In the genomic region with DNA sequence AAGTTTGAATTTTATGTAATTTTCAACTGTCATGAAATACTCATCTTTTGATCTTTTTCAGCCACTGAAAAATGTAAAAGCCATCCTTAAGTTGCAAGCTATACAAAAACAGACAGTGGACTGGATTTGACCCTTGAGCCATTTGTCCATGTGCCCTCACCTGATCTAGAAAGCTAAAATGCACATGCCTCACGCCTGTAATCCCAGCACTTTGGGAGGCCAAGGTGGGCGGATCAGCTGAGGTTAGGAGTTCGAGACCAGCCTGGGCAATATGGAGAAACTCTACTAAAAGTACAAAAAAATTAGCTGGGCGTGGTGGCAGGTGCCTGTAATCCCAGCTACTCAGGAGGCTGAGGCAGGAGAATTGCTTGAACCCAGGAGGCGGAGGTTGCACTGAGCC, we compare ENCODE assay signal across 8 cellular contexts. TPM values are rescaled to one million over a fixed set of nuclear protein-coding genes. Genes with fewer than 3 reads are reported as not detected.
DNase-seq lines count a peak whose midpoint lies in the region; ATAC-seq and TF ChIP-seq lines count a peak whose summit lies in the region.
"Not testable (repeated sequence)": the region's sequence is repeated elsewhere in the genome, so short reads cannot be mapped to it uniquely, and the experiment has no call there.

No MANE protein-coding gene starts in this region.

- in situ Hi-C loops in brain microvascular endothelial cell (cut with HindIII; ENCODE audit: low pct_ligation_motif_present, low sequenced_read_pairs), result not testable (repeated sequence)

- H3K9me3 Mint-ChIP-seq in CD14-positive monocyte, result peaks cover 8 to 25% (median 20%) of the 10 kb centered on the region in 7 donors
- peaks cover 6 to 13% (median 8%) of the 10 kb centered on the region in 3 donors for H3K9me3 Mint-ChIP-seq in T-cell
- not testable (repeated sequence) for H3K9me3 Mint-ChIP-seq in stimulated activated memory B cell treated with anti-CD40 and anti-IgM and Interleukin-4, amounts not matched to agents 10 μg/mL and 1 μg/mL and 100 μg/mL, for 72 hours

- not testable (repeated sequence) for H3K4me3 Mint-ChIP-seq in CD14-positive monocyte
- H3K4me3 Mint-ChIP-seq in T-cell, result peak overlapping the region in 2 of 3 donors; percentile 63 to 96
- peak overlapping the region; percentile 43 for H3K4me3 Mint-ChIP-seq in stimulated activated memory B cell treated with anti-CD40 and anti-IgM and Interleukin-4, amounts not matched to agents 10 μg/mL and 1 μg/mL and 100 μg/mL, for 72 hours

- H3K4me3 ChIP-seq in brain microvascular endothelial cell (ENCODE audit: low read depth, low read length); esophagus (ENCODE audit: low read depth in 1 of 2, low read length in 2 of 2); right lobe of liver; upper lobe of right lung: not testable (repeated sequence)
- peak overlapping the region; percentile 88 to 91 for H3K4me3 ChIP-seq in neutrophil (ENCODE audit: low read depth in 1 of 2, low read length in 1 of 2)

- not testable (repeated sequence) for H3K27me3 Mint-ChIP-seq in CD14-positive monocyte (ENCODE audit: low read depth in 3 of 3); T-cell; stimulated activated memory B cell treated with anti-CD40 and anti-IgM and Interleukin-4, amounts not matched to agents 10 μg/mL and 1 μg/mL and 100 μg/mL, for 72 hours

- TF ChIP-seq POLR2A in right lobe of liver (IDR thresholded peaks at IDR 0.05), result not testable (repeated sequence)

- not testable (repeated sequence) for H3K9me3 ChIP-seq in esophagus (ENCODE audit: control insufficient read depth in 2 of 2, insufficient read depth in 1 of 2, low read depth in 1 of 2, low read length in 1 of 2); right lobe of liver; neutrophil; upper lobe of right lung

- not testable (repeated sequence) for H3K36me3 ChIP-seq in brain microvascular endothelial cell (replicated peaks); esophagus (ENCODE audit: control insufficient read depth in 2 of 2, insufficient read depth in 2 of 2, low read length in 1 of 2); right lobe of liver; neutrophil; upper lobe of right lung

- not testable (repeated sequence) for TF ChIP-seq CTCF in CD14-positive monocyte (IDR thresholded peaks at IDR 0.05); brain microvascular endothelial cell (IDR thresholded peaks at IDR 0.05; ENCODE audit: low read depth, low read length, missing control alignments); right lobe of liver (IDR thresholded peaks at IDR 0.05); neutrophil (IDR thresholded peaks at IDR 0.05); upper lobe of right lung (IDR thresholded peaks at IDR 0.05)

- not testable (repeated sequence) for H3K27me3 ChIP-seq in brain microvascular endothelial cell (replicated peaks); esophagus (ENCODE audit: control insufficient read depth in 1 of 2, insufficient read depth in 2 of 2, low read length in 2 of 2); right lobe of liver; neutrophil; upper lobe of right lung

- H3K4me1 Mint-ChIP-seq in CD14-positive monocyte, result peaks cover 60% of the 10 kb centered on the region
- peaks cover 58 to 68% (median 65%) of the 10 kb centered on the region in 3 donors for H3K4me1 Mint-ChIP-seq in T-cell
- H3K4me1 Mint-ChIP-seq in stimulated activated memory B cell treated with anti-CD40 and anti-IgM and Interleukin-4, amounts not matched to agents 10 μg/mL and 1 μg/mL and 100 μg/mL, for 72 hours, result peaks cover 51% of the 10 kb centered on the region

- H3K27ac Mint-ChIP-seq in CD14-positive monocyte, result peak overlapping the region in 5 of 7 donors; percentile 57 to 89 (median 75)
- peak overlapping the region in 1 of 2 donors; percentile 79 for H3K27ac Mint-ChIP-seq in T-cell
- not testable (repeated sequence) for H3K27ac Mint-ChIP-seq in stimulated activated memory B cell treated with anti-CD40 and anti-IgM and Interleukin-4, amounts not matched to agents 10 μg/mL and 1 μg/mL and 100 μg/mL, for 72 hours

- not testable (repeated sequence) for DNase-seq in CD14-positive monocyte (ENCODE audit: low spot score); T-cell; brain microvascular endothelial cell; right lobe of liver; upper lobe of right lung

- WGBS in esophagus, 2 donors, result 98% methylated on average over 5 of the region's 5 CpGs
- 90% methylated on average over 4 of the region's 5 CpGs for WGBS in right lobe of liver (ENCODE audit: insufficient coverage, low coverage, low lambda C conversion rate, missing lambda C conversion rate)

- intact Hi-C loops in CD14-positive monocyte (cut with micrococcal nuclease), result loop anchor here in 1 of 2 donors (2.0 kb wide), 1 partner anchor 14 kb away; no protein-coding TSS in a partner anchor
- intact Hi-C loops in right lobe of liver (cut with DNase I); upper lobe of right lung (cut with DNase I): not testable (repeated sequence)

- CTCF ChIA-PET in T-cell (lab: Charles Lee), result interaction anchor here (0.6 to 1.0 kb wide), 3 partner anchors 38 to 372 kb away, joined by 3 to 5 read pairs (median 4); no protein-coding TSS in a partner anchor

- H3K36me3 Mint-ChIP-seq in CD14-positive monocyte (peaks cover 13 to 21% of the 10 kb centered on the region in 2 donors), T-cell (peaks cover 23% of the 10 kb centered on the region)
- H3K36me3 Mint-ChIP-seq in stimulated activated memory B cell treated with anti-CD40 and anti-IgM and Interleukin-4, amounts not matched to agents 10 μg/mL and 1 μg/mL and 100 μg/mL, for 72 hours, result peaks cover 19% of the 10 kb centered on the region

- POLR2A ChIA-PET in T-cell (lab: Charles Lee), result interaction anchor here in 1 of 2 donors (1.6 kb wide), 1 partner anchor 16 kb away, joined by 3 read pairs; no protein-coding TSS in a partner anchor

- H3K27ac ChIP-seq in brain microvascular endothelial cell, result peak overlapping the region; percentile 94
- H3K27ac ChIP-seq in esophagus (ENCODE audit: low read depth in 2 of 2, low read length in 1 of 2), result peak overlapping the region; percentile 55 to 70
- peak overlapping the region; percentile 23 to 49 (median 45) for H3K27ac ChIP-seq in right lobe of liver
- H3K27ac ChIP-seq in neutrophil, result peak overlapping the region; percentile 97
- peak overlapping the region; percentile 98 for H3K27ac ChIP-seq in upper lobe of right lung

- not testable (repeated sequence) for H3K4me1 ChIP-seq in esophagus (ENCODE audit: control insufficient read depth in 2 of 2, insufficient read depth in 2 of 2, low read length in 1 of 2)
- H3K4me1 ChIP-seq in right lobe of liver (peaks cover 0 to 15% (median 1%) of the 10 kb centered on the region in 4 donors), neutrophil (ENCODE audit: control insufficient read depth in 1 of 2, insufficient read depth in 1 of 2, low read depth in 1 of 2, low read length in 1 of 2) (peaks cover 55 to 67% of the 10 kb centered on the region in 2 experiments), upper lobe of right lung (peaks cover 44% of the 10 kb centered on the region)

- not testable (repeated sequence) for ATAC-seq in T-cell (replicated peaks in 1 of 4); right lobe of liver; stimulated activated memory B cell treated with anti-CD40 and anti-IgM and Interleukin-4, amounts not matched to agents 10 μg/mL and 1 μg/mL and 100 μg/mL, for 72 hours; upper lobe of right lung

RNA-seq across cellular contexts. Expression of gene AMN1, which starts 2.4 kb away (rescaled TPM):
- polyA plus RNA-seq in CD14-positive monocyte (1 to 10 TPM; 7.4 to 7.8 TPM), esophagus (1 to 10 TPM; 4.4 to 4.7 TPM)
- total RNA-seq in T-cell (10 to 100 TPM in 4 of 5 donors, 1 to 10 TPM in 1; 8.4 to 13.6 (median 12.2) TPM), right lobe of liver (1 to 10 TPM; 1.2 to 7.3 (median 2.8) TPM), upper lobe of right lung (9.9 TPM)

Comparison
In these comparisons a context has a peak if more than half of its experiments do, and no peak if none do; other contexts are left out.
1. H3K27ac ChIP-seq: peak in every context shown above with its lines; median percentile 98 in upper lobe of right lung; 97 in neutrophil; 94 in brain microvascular endothelial cell; 62 in esophagus; 45 in right lobe of liver.